In the genomic region with DNA sequence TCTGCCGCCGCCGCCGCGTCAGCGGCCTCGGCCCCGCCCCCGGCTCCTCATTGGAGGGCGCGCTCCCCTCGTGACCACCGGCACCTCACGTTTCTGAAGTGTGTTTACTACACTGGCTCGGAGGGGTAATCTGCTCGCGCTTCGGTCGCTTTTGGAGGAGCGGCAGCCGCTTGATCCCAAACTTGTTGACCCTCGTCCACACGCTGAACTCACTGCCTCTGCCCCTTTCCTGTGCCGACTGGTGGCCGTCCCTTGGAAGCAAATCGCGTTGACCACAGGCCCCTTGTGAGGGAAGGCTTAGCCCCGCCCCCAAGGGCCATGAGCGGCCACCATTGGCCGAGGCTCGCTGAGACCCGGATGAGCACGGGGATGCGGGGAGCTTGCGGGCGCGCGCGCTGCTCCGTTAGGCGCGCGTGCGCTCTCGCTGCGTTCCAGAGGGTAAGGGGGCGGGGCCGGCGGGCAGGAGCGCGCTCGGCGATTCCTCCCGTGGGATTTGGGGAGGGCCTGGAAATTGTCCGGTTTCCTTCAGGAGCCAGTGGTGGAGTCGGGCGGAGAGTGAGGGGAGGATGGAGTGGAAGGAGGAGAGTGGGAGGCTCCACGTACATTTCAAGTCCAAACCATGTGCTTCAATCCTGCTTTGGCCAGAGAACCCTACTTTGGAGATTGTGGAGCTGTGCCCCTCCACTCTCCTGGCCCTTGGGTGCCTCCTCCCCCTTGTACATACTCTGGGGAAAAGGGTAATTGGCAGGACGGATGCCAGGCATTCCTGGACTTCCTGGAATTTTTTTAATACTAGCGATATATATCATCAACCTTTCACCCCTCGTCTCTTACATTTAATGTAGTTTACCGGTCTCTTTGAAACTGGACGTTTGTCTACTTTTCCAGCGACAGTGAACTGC, we compare ENCODE assay signal across 8 cellular contexts. TPM values are rescaled to one million over a fixed set of nuclear protein-coding genes. Genes with fewer than 3 reads are reported as not detected.
A peak's percentile ranks its signal among the peaks of the same experiment; 100 is the strongest.
DNase-seq lines count a peak whose midpoint lies in the region; ATAC-seq, FAIRE-seq and TF ChIP-seq lines count a peak whose summit lies in the region.

A gene (minus strand): TSS at position 3 of the 902 bp plus-strand sequence. CDS start 588 bp downstream, outside the sequence.

- TF ChIP-seq CTCF in Calu3 (IDR thresholded peaks at IDR 0.05; ENCODE audit: unreplicated experiment) (no peak), esophagus squamous epithelium (IDR thresholded peaks at IDR 0.05) (peak in 2 of 6 experiments; percentile 8 to 20)

- BruUV-seq in Calu3 (replicated peaks; lab: Mats Ljungman, UMichigan): no TSS peak

- in situ Hi-C loops in KBM-7 (cut with MboI; ENCODE audit: low pct_unique_long_range_greater_than_20kb, low sequenced_read_pairs): no loop called here

- no peak for TF ChIP-seq POLR2A in esophagus squamous epithelium (IDR thresholded peaks at IDR 0.05)

- H3K27me3 ChIP-seq in esophagus squamous epithelium (no peaks in the 10 kb centered on the region), muscle layer of colon (ENCODE audit: control insufficient read depth in 1 of 2, insufficient read depth in 2 of 2, low read length in 2 of 2) (no peaks in the 10 kb centered on the region)

- H3K4me3 Mint-ChIP-seq in Calu3 (ENCODE audit: low read depth, unreplicated experiment): no peak within 1 kb of the TSS
- no peak within 1 kb of the TSS for H3K4me3 Mint-ChIP-seq in activated T-cell treated with anti-CD3 and anti-CD28 coated beads, Interleukin-2, amount 50 U/mL, for 72 hours

- H3K9ac ChIP-seq in muscle layer of colon (ENCODE audit: low read length): peak within 1 kb of the TSS; percentile 72

- H3K4me3 ChIP-seq in esophagus squamous epithelium (peak within 1 kb of the TSS; percentile 81 to 93 (median 83)), muscle layer of colon (ENCODE audit: low read depth in 1 of 2, low read length in 2 of 2) (peak within 1 kb of the TSS; percentile 74 to 89)

- H3K36me3 ChIP-seq in esophagus squamous epithelium (no peaks in the 10 kb centered on the region), muscle layer of colon (ENCODE audit: insufficient read depth, low read length) (no peaks in the 10 kb centered on the region)

- H3K9me3 ChIP-seq in esophagus squamous epithelium (peaks cover 0 to 3% (median 0%) of the 10 kb centered on the region in 3 donors), muscle layer of colon (ENCODE audit: low read length) (no peaks in the 10 kb centered on the region)

- H3K27me3 Mint-ChIP-seq in Calu3 (ENCODE audit: unreplicated experiment): peaks cover 19% of the 10 kb centered on the region
- no peaks in the 10 kb centered on the region for H3K27me3 Mint-ChIP-seq in activated T-cell treated with anti-CD3 and anti-CD28 coated beads, Interleukin-2, amount 50 U/mL, for 72 hours (ENCODE audit: low read depth)

- DNase-seq in Calu3 (peak; percentile 98), KBM-7 (peak; percentile 93), RCC 7860 (ENCODE audit: low spot score) (peak; percentile 82), esophagus squamous epithelium (lab: John Stamatoyannopoulos, UW) (peak; percentile 59)
- DNase-seq in activated T-cell treated with anti-CD3 and anti-CD28 coated beads, Interleukin-2, amount 50 U/mL, for 72 hours: peak; percentile 95
- DNase-seq in stimulated activated CD8-positive, alpha-beta memory T cell treated with anti-CD3 and anti-CD28 coated beads, Interleukin-4, amount 100 ng/mL, for 48 hours: peak; percentile 94

- WGBS in esophagus squamous epithelium, 2 donors: 6 to 8% methylated on average over 7 to 8 of the region's 64 CpGs

- no peak for FAIRE-seq in RCC 7860 (lab: Jason Lieb, UNC)

- no peak within 1 kb of the TSS for H3K27ac Mint-ChIP-seq in Calu3 (ENCODE audit: unreplicated experiment)
- peak within 1 kb of the TSS; percentile 97 for H3K27ac Mint-ChIP-seq in activated T-cell treated with anti-CD3 and anti-CD28 coated beads, Interleukin-2, amount 50 U/mL, for 72 hours

- H3K4me1 ChIP-seq in esophagus squamous epithelium: peaks cover 3 to 30% (median 8%) of the 10 kb centered on the region in 3 donors
- peaks cover 15% of the 10 kb centered on the region for H3K4me1 ChIP-seq in muscle layer of colon (ENCODE audit: insufficient read depth, low read length)

- H3K27ac ChIP-seq in esophagus squamous epithelium (peak within 1 kb of the TSS; percentile 96 to 99 (median 97)), muscle layer of colon (ENCODE audit: low read depth, low read length) (peak within 1 kb of the TSS; percentile 98)

- H3K9me3 Mint-ChIP-seq in Calu3 (ENCODE audit: low read depth, unreplicated experiment): peaks cover 6% of the 10 kb centered on the region
- peaks cover 3 to 4% of the 10 kb centered on the region in 2 donors for H3K9me3 Mint-ChIP-seq in activated T-cell treated with anti-CD3 and anti-CD28 coated beads, Interleukin-2, amount 50 U/mL, for 72 hours

- no peaks in the 10 kb centered on the region for H3K4me1 Mint-ChIP-seq in Calu3 (ENCODE audit: low read depth, unreplicated experiment)
- no peaks in the 10 kb centered on the region for H3K4me1 Mint-ChIP-seq in activated T-cell treated with anti-CD3 and anti-CD28 coated beads, Interleukin-2, amount 50 U/mL, for 72 hours (ENCODE audit: low read depth)

- no peaks in the 10 kb centered on the region for H3K36me3 Mint-ChIP-seq in Calu3 (ENCODE audit: insufficient read depth, unreplicated experiment)
- peaks cover 4 to 6% of the 10 kb centered on the region in 2 donors for H3K36me3 Mint-ChIP-seq in activated T-cell treated with anti-CD3 and anti-CD28 coated beads, Interleukin-2, amount 50 U/mL, for 72 hours (ENCODE audit: insufficient read depth in 2 of 2)

- intact Hi-C loops in Calu3 (cut with micrococcal nuclease; ENCODE audit: unreplicated experiment): loop anchor here (5.0 to 10.0 kb wide), 3 partner anchors 66 to 1211 kb away; no protein-coding TSS in a partner anchor
- intact Hi-C loops in esophagus squamous epithelium (cut with DNase I): loop anchor here (10.0 kb wide), 1 partner anchor 139 kb away; a partner anchor contains a TSS

- peak; percentile 85 for ATAC-seq in GM21576 (IDR thresholded peaks at IDR 0.05; ENCODE audit: unreplicated experiment)
- ATAC-seq in activated T-cell treated with anti-CD3 and anti-CD28 coated beads, Interleukin-2, amount 50 U/mL, for 72 hours (replicated peaks in 1 of 2): peak; percentile 89 to 91

- CTCF ChIA-PET in Calu3 (lab: Charles Lee): interaction anchor here (0.6 to 1.3 kb wide), 2 partner anchors 11 to 636 kb away, joined by 3 to 11 read pairs; no protein-coding TSS in a partner anchor

RNA-seq across cellular contexts. Expression of the gene that starts here (rescaled TPM):
- total RNA-seq in Calu3 (2022) (17.1 and 19.7 TPM in 2 replicates), esophagus squamous epithelium (10 to 100 TPM in 2 of 4 donors, 1 to 10 TPM in 2; 5.7 to 14.3 (median 10.8) TPM)
- total RNA-seq in activated T-cell treated with anti-CD3 and anti-CD28 coated beads, Interleukin-2, amount 50 U/mL, for 72 hours: 10 to 100 TPM; 24.1 to 25.8 TPM

Comparison
In these comparisons a context has a peak if more than half of its experiments do, and no peak if none do; other contexts are left out.
1. Peak in every context shown above with its lines: DNase-seq, ATAC-seq, H3K4me3 ChIP-seq and H3K27ac ChIP-seq.